25 cellular contexts compared by ENCODE assay signal in genomic region chr15:88838667-88839066, GRCh38. TPM values are rescaled to one million over a fixed set of nuclear protein-coding genes. Genes with fewer than 3 reads are reported as not detected.
"Had no signal": no experiment of that assay in that cellular context is flagged by ENCODE, and none has a peak within 500 bp of the region (broad histone marks: within the 10 kb centered on the region; RNA-seq: fewer than 3 reads in every experiment).

No MANE protein-coding gene starts in this region.

- H3K4me1 ChIP-seq: gastrocnemius medialis, neural progenitor cell, prostate gland, stomach, thyroid gland, vagina had no signal

- H3K9me3 ChIP-seq: gastrocnemius medialis, prostate gland, stomach, thyroid gland, vagina had no signal

- H3K9me3 Mint-ChIP-seq: memory B cell; nephron; neural progenitor cell; stimulated activated naive B cell treated with anti-CD40 and anti-IgM and Interleukin-4, amounts not matched to agents 10 μg/mL and 1 μg/mL and 100 μg/mL, for 72 hours had no signal

- H3K4me2 ChIP-seq: neural progenitor cell had no signal

- H3K27ac ChIP-seq: dorsolateral prefrontal cortex, epithelial cell of prostate, gastrocnemius medialis, neural progenitor cell, prostate gland, skin epidermis, stomach, thyroid gland, vagina had no signal

- ATAC-seq: esophagus mucosa; gastrocnemius medialis; left lobe of liver; right cardiac atrium; stimulated activated naive B cell treated with anti-CD40 and anti-IgM and Interleukin-4, amounts not matched to agents 10 μg/mL and 1 μg/mL and 100 μg/mL, for 72 hours had no signal

- H3K9ac ChIP-seq: neural progenitor cell had no signal

- H3K27ac Mint-ChIP-seq: memory B cell; nephron; stimulated activated naive B cell treated with anti-CD40 and anti-IgM and Interleukin-4, amounts not matched to agents 10 μg/mL and 1 μg/mL and 100 μg/mL, for 72 hours had no signal

- DNase-seq: dorsolateral prefrontal cortex; effector CD4-positive, alpha-beta T cell; foreskin fibroblast; gastrocnemius medialis; head of caudate nucleus; kidney; nucleus accumbens; right cardiac atrium; stimulated activated CD4-positive, alpha-beta T cell treated with anti-CD3 and anti-CD28 coated beads, Interleukin-15, amount 100 ng/mL, for 24 hours; stimulated activated CD4-positive, alpha-beta T cell treated with anti-CD3 and anti-CD28 coated beads, Interleukin-2, amount 100 ng/mL, for 48 hours; stimulated activated naive B cell treated with anti-CD40 and anti-IgM and Interleukin-4, amounts not matched to agents 10 μg/mL and 1 μg/mL and 100 μg/mL, for 72 hours; stomach; thyroid gland had no signal

- H3K27me3 ChIP-seq: gastrocnemius medialis, neural progenitor cell, thyroid gland, vagina had no signal

- H2AFZ ChIP-seq: neural progenitor cell had no signal

- FAIRE-seq: colon, kidney had no signal

- H3K4me3 ChIP-seq: dorsolateral prefrontal cortex, gastrocnemius medialis, lung, neural progenitor cell, prostate gland, skin epidermis, stomach, thyroid gland, vagina had no signal

- H3K36me3 Mint-ChIP-seq: memory B cell; neural progenitor cell; stimulated activated naive B cell treated with anti-CD40 and anti-IgM and Interleukin-4, amounts not matched to agents 10 μg/mL and 1 μg/mL and 100 μg/mL, for 72 hours had no signal

- H3K4me3 Mint-ChIP-seq: memory B cell; nephron; neural progenitor cell; stimulated activated naive B cell treated with anti-CD40 and anti-IgM and Interleukin-4, amounts not matched to agents 10 μg/mL and 1 μg/mL and 100 μg/mL, for 72 hours had no signal

- H3K36me3 ChIP-seq: gastrocnemius medialis, neural progenitor cell, prostate gland, stomach, thyroid gland, vagina had no signal

RNA-seq across cellular contexts. Expression of gene ACAN, which starts 35.4 kb away (rescaled TPM):
- total RNA-seq: left lobe of liver, subcutaneous adipose tissue had no signal
